22 cellular contexts compared by ENCODE assay signal in the genomic region with DNA sequence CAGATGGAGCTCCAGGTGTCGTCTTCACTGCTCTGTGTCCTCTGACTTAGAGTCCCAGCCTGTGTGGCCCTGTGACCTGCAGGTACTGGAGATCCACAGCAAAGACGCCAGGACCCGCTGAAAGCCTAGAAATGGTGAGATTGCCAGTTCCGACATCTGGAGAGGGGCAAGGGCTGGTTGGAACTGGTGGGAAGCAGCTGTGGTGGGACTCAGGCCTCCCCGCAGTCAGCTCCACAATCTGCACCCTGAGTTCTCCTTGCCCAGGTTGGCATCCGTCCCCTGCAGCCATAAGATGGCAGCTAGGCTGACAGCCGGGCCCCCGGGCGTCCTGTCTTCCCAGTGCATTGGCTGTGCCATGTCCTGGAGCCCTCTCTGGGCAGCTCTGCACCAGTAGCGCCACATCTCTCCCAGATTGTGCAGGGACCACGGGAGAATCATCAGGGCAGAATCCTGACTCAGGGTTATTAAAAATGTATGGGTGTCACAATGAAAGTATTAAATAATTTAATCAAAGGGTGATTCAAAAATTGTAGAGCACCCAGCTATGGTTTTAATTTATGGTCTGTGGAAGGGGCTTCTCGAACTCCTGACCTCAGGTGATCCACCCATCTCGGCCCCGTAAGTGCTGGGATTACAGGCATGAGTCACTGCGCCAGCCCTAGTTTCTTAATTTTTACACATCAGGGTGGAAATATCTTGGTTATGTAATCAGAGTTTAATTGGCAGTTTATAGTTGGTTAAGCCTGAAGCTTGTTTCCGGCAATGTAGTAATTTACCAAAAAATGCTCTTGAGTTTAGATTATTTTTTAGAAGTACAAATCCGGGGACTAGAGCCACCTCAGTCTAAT. TPM values are rescaled to one million over a fixed set of nuclear protein-coding genes. Genes with fewer than 3 reads are reported as not detected.
"Had no signal": no experiment of that assay in that cellular context is flagged by ENCODE, and none has a peak within 500 bp of the region (broad histone marks: within the 10 kb centered on the region; RNA-seq: fewer than 3 reads in every experiment).

No MANE protein-coding gene starts in this region.

- H3K27me3 ChIP-seq: Peyer's patch, SJCRH30 had no signal

- H3K4me3 ChIP-seq: PC-9, Peyer's patch, SJCRH30 had no signal

- ATAC-seq: HepG2, Right ventricle myocardium inferior, SK-N-SH treated with all-trans-retinoic acid at 6 μM for 48 hours had no signal

- DNase-seq: IMR-90, Karpas-422, KG1, MM.1S, NCI-H1092 treated with DMSO at 0.1 percent for 48 hours, NCI-H1436, NCI-H187, NCI-H2029, NCI-H2081 treated with DMSO at 0.1 percent for 48 hours, NCI-H2171, NCI-H345, NCI-H524, NCI-H526 treated with DMSO at 0.1 percent for 48 hours, NCI-H748 treated with DMSO at 0.1 percent for 48 hours, OCI-M1, PC-9, Peyer's patch, SHP77 treated with DMSO at 0.1 percent for 48 hours, SJCRH30 had no signal

- H3K36me3 ChIP-seq: Peyer's patch, SJCRH30 had no signal

- H3K4me1 ChIP-seq: Peyer's patch, SJCRH30 had no signal

- H3K27ac ChIP-seq: PC-9, Peyer's patch, SJCRH30 had no signal

- H3K9me3 ChIP-seq: SJCRH30 had no signal

RNA-seq across cellular contexts. Expression of a gene that starts 32.2 kb away (rescaled TPM):
- total RNA-seq: HepG2 had no signal
- polyA plus RNA-seq: HepG2 had no signal
